Comparison of ENCODE assay signal across 10 cellular contexts in the genomic region with DNA sequence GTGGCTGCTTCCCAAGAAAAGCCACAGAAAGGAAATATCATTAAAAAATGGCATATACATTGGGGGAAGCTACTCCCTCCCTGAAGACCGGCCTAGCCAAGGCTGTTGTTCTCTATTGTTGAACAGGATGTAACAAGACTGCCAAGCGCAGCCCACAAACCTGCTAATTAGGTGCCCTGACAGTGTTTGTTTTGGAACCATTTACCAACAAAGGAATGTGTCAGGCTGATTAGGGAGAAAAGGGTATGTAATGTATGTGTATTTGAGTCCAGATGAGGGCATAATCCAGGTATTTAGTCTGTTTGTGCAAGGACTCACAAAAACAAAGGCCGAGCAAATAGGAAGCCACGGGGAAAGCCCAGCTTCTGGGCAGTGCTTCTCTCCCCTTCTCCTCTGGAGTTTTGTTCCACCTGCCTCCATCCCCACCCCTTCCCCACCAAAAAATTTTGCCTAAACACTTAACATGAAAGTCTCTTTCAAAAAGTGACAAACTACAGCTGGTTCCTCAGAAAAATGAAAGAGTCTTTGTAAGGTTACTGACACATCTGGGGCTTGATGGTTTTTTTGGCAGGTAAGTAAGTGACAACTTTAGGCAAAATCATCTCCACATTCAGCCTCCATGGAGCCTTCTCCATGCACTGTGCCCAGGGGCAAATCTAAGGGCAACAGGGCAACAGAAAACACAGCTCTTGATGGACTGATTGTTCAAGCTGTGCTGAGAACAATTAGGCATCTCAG.
A peak's percentile ranks its signal among the peaks of the same experiment; 100 is the strongest.
DNase-seq lines count a peak whose midpoint lies in the region; ATAC-seq, FAIRE-seq and TF ChIP-seq lines count a peak whose summit lies in the region.
"Had no signal": no experiment of that assay in that cellular context is flagged by ENCODE, and none has a peak within 500 bp of the region (broad histone marks: within the 10 kb centered on the region; RNA-seq: fewer than 3 reads in every experiment).

No MANE protein-coding gene starts in this region.

- no peaks in the 10 kb centered on the region for H3K79me2 ChIP-seq in Loucy (ENCODE audit: insufficient read depth, low read length)

- ATAC-seq in A549 = peak; percentile 34 to 74; a peak in 4 of 6 replicates
- ATAC-seq in left colon = peak; percentile 82
- no peak for ATAC-seq in GM19023 (IDR thresholded peaks at IDR 0.05; ENCODE audit: unreplicated experiment)
- no peak for ATAC-seq in HG02678 (IDR thresholded peaks at IDR 0.05; ENCODE audit: unreplicated experiment)
- ATAC-seq: stimulated activated effector memory CD8-positive, alpha-beta T cell treated with anti-CD3 and anti-CD28 coated beads, Interleukin-12 subunit alpha, Interleukin-12 subunit beta, amount 100 ng/mL, for 72 hours had no signal

- TF ChIP-seq POLR2A in A549 (IDR thresholded peaks at IDR 0.05; ENCODE audit: low read length) = no peak

- TF ChIP-seq EP300 in A549 (IDR thresholded peaks at IDR 0.05) = no peak

- TF ChIP-seq RAD21 in A549 (conservative IDR thresholded peaks at IDR 0.05 in 1 of 2, IDR thresholded peaks at IDR 0.05 in 1 of 2) = no peak

- no peaks in the 10 kb centered on the region for H4K20me1 ChIP-seq in Loucy (ENCODE audit: insufficient read depth, low read length, poor library complexity, severe bottlenecking)

- H3F3A ChIP-seq in Loucy (ENCODE audit: low read depth) = no peaks in the 10 kb centered on the region

- POLR2A ChIA-PET in A549 (lab: Yijun Ruan, JAX) = no interaction called here
- POLR2A ChIA-PET in HEK293T (lab: Yijun Ruan, JAX) = no interaction called here

- CTCF ChIA-PET in A549 (lab: Yijun Ruan, JAX) (interaction anchor here (0.6 to 1.8 kb wide), 6 partner anchors 15 to 125 kb away, joined by 3 to 7 read pairs (median 3); no protein-coding TSS in a partner anchor), HEK293T (lab: Yijun Ruan, JAX) (no interaction called here)

- H3K9me2 ChIP-seq in Loucy (replicated peaks; ENCODE audit: low read depth, low read length) = no peaks in the 10 kb centered on the region

- no peaks in the 10 kb centered on the region for H3K27me3 ChIP-seq in Loucy (ENCODE audit: insufficient read depth, low read length, poor library complexity, severe bottlenecking)

- H3K9ac ChIP-seq in Loucy (ENCODE audit: low read depth, low read length, poor library complexity, severe bottlenecking) = peak overlapping the region; percentile 25

- TF ChIP-seq CTCF in A549 (IDR thresholded peaks at IDR 0.05) = no peak
- TF ChIP-seq CTCF in Loucy (conservative IDR thresholded peaks at IDR 0.05; ENCODE audit: low read length) = no peak

- H2AFZ ChIP-seq in Loucy (ENCODE audit: low read length) = peak overlapping the region; percentile 44; the same call in 1 of the 2 replicates

- H3K4me1 ChIP-seq in A549 = peaks cover 41% of the 10 kb centered on the region
- peaks cover 21% of the 10 kb centered on the region for H3K4me1 ChIP-seq in Loucy (ENCODE audit: insufficient read depth, low read length, poor library complexity, severe bottlenecking)

- H3K36me3 ChIP-seq in Loucy (ENCODE audit: insufficient read depth, low read length) = no peaks in the 10 kb centered on the region

- intact Hi-C loops in left colon (cut with DNase I, micrococcal nuclease) = no loop called here

- DNase-seq in A549 (ENCODE audit: low read depth in 1 of 2, low spot score in 1 of 2) (peak in 1 of 2 experiments; percentile 45), amniotic epithelial cell (ENCODE audit: low read depth) (peak; percentile 14), left colon (peak; percentile 63 to 88), pons (ENCODE audit: low spot score) (no peak), HEK293T (ENCODE audit: extremely low spot score) (no peak)
- DNase-seq: activated CD8-positive, alpha-beta memory T cell treated with anti-CD3 and anti-CD28 coated beads for 24 hours had no signal

- FAIRE-seq in A549 (lab: Jason Lieb, UNC) = no peak

- H3K4me2 ChIP-seq in A549 (peak overlapping the region; percentile 29), Loucy (ENCODE audit: low read depth, low read length, poor library complexity, severe bottlenecking) (peak overlapping the region; percentile 41)

- H3K4me3 ChIP-seq in A549 = no peak overlapping the region
- H3K4me3 ChIP-seq in Loucy (ENCODE audit: low read length, poor library complexity, severe bottlenecking) = peak overlapping the region; percentile 9

- H3K9me3 ChIP-seq in A549 (no peaks in the 10 kb centered on the region), Loucy (ENCODE audit: insufficient read depth, low read depth, low read length) (no peaks in the 10 kb centered on the region)

- H3K27ac ChIP-seq in A549 = peak overlapping the region; percentile 33 to 61; a peak in 5 of 6 replicates

- WGBS in A549 (ENCODE audit: missing lambda C conversion rate) = 19% methylated on average over 4 of the region's 4 CpGs

TF ChIP-seq in A549, 52 proteins besides CTCF, POLR2A, EP300 and RAD21:
- TF ChIP-seq, protein P1, sequence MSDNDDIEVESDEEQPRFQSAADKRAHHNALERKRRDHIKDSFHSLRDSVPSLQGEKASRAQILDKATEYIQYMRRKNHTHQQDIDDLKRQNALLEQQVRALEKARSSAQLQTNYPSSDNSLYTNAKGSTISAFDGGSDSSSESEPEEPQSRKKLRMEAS (IDR thresholded peaks at IDR 0.05) = 0 out of 2 replicates have a peak, but pooled peaks have one; percentile 12
- no peak for TF ChIP-seq RNF2 (IDR thresholded peaks at IDR 0.05; ENCODE audit: borderline replicate concordance, low read depth)
- peak; percentile 57 for TF ChIP-seq GATA3 (IDR thresholded peaks at IDR 0.05; ENCODE audit: borderline replicate concordance)
- TF ChIP-seq KDM5A (IDR thresholded peaks at IDR 0.05) = no peak
- no peak for TF ChIP-seq MAFK (IDR thresholded peaks at IDR 0.05; ENCODE audit: partially characterized antibody)
- no peak for TF ChIP-seq CBX2 (IDR thresholded peaks at IDR 0.05; ENCODE audit: borderline replicate concordance, low read depth)
- no peak for TF ChIP-seq TFCP2L1 (CRISPR knock-in tag; IDR thresholded peaks at IDR 0.05)

TF ChIP-seq in HEK293T, 16 proteins besides CTCF, POLR2A, EP300 and RAD21:
- TF ChIP-seq SUZ12 (IDR thresholded peaks at IDR 0.05) (no peak), TARDBP (IDR thresholded peaks at IDR 0.05) (no peak), ELF4 (IDR thresholded peaks at IDR 0.05) (no peak), BHLHE40 (IDR thresholded peaks at IDR 0.05; ENCODE audit: borderline replicate concordance) (no peak), FOXK2 (IDR thresholded peaks at IDR 0.05) (no peak), ZNF384 (IDR thresholded peaks at IDR 0.05) (no peak), L3MBTL2 (conservative IDR thresholded peaks at IDR 0.05) (no peak), FOXM1 (IDR thresholded peaks at IDR 0.05; ENCODE audit: borderline replicate concordance) (no peak), CTBP1 (IDR thresholded peaks at IDR 0.05; ENCODE audit: borderline replicate concordance) (no peak), SP1 (IDR thresholded peaks at IDR 0.05) (no peak), NFRKB (IDR thresholded peaks at IDR 0.05) (no peak), LEF1 (IDR thresholded peaks at IDR 0.05; ENCODE audit: borderline replicate concordance) (no peak), FOXA1 (IDR thresholded peaks at IDR 0.05) (no peak), HDGF (IDR thresholded peaks at IDR 0.05; ENCODE audit: borderline replicate concordance) (no peak), ARNT (IDR thresholded peaks at IDR 0.05) (no peak)
- TF ChIP-seq, protein P2, sequence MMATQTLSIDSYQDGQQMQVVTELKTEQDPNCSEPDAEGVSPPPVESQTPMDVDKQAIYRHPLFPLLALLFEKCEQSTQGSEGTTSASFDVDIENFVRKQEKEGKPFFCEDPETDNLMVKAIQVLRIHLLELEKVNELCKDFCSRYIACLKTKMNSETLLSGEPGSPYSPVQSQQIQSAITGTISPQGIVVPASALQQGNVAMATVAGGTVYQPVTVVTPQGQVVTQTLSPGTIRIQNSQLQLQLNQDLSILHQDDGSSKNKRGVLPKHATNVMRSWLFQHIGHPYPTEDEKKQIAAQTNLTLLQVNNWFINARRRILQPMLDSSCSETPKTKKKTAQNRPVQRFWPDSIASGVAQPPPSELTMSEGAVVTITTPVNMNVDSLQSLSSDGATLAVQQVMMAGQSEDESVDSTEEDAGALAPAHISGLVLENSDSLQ (IDR thresholded peaks at IDR 0.05) = no peak
TF ChIP-seq in HEK293T: peak in this region for 0.

Comparison
In these comparisons a context has a peak if more than half of its experiments do, and no peak if none do; other contexts are left out.
1. ATAC-seq: peak in A549 (2 of 2) and left colon (single experiment); none in GM19023 (single experiment) and HG02678 (single experiment).
2. DNase-seq: peak in amniotic epithelial cell (single experiment) and left colon (2 of 2); none in pons (single experiment) and HEK293T (single experiment).